Comparison of ENCODE assay signal across 1 cellular context in genomic region chr14:61750708-61751474, GRCh38.
TF ChIP-seq lines count a peak whose summit lies in the region.

No MANE protein-coding gene starts in this region.

TF ChIP-seq in WTC11, 78 proteins besides CTCF, POLR2A, EP300 and RAD21 (continued from another document):
- TF ChIP-seq ZNF532 (CRISPR knock-in tag; IDR thresholded peaks at IDR 0.05; ENCODE audit: borderline replicate concordance) = peak; percentile 47; the same call in 1 of the 2 replicates
- TF ChIP-seq NFE2L1 (CRISPR knock-in tag; IDR thresholded peaks at IDR 0.05) = peak; percentile 77
- 0 out of 2 replicates have a peak, but pooled peaks have one; percentile 59 for TF ChIP-seq E2F5 (CRISPR knock-in tag; IDR thresholded peaks at IDR 0.05)
- TF ChIP-seq E2F1 (CRISPR knock-in tag; IDR thresholded peaks at IDR 0.05) = no peak
- no peak for TF ChIP-seq OVOL2 (CRISPR knock-in tag; IDR thresholded peaks at IDR 0.05; ENCODE audit: borderline replicate concordance)
- TF ChIP-seq ZNF121 (CRISPR knock-in tag; IDR thresholded peaks at IDR 0.05) = no peak
- TF ChIP-seq FOXP4 (CRISPR knock-in tag; IDR thresholded peaks at IDR 0.05) = no peak; the same call in 1 of the 2 replicates
- peak; percentile 67 for TF ChIP-seq FOXK1 (CRISPR knock-in tag; IDR thresholded peaks at IDR 0.05)
- no peak for TF ChIP-seq SMAD3 (CRISPR knock-in tag; IDR thresholded peaks at IDR 0.05; ENCODE audit: borderline replicate concordance)
- no peak for TF ChIP-seq HMGA2 (CRISPR knock-in tag; IDR thresholded peaks at IDR 0.05)
- no peak for TF ChIP-seq TEAD4 (CRISPR knock-in tag; IDR thresholded peaks at IDR 0.05)
- no peak for TF ChIP-seq JUN (CRISPR knock-in tag; IDR thresholded peaks at IDR 0.05)
